In genomic region chr17:65332779-65333178, GRCh38 we compare ENCODE assay signal across 15 cellular contexts.
DNase-seq lines count a peak whose midpoint lies in the region; ATAC-seq and TF ChIP-seq lines count a peak whose summit lies in the region.
"Had no signal": no experiment of that assay in that cellular context is flagged by ENCODE, and none has a peak within 500 bp of the region (broad histone marks: within the 10 kb centered on the region; RNA-seq: fewer than 3 reads in every experiment).

No MANE protein-coding gene starts in this region.

- DNase-seq in activated CD4-positive, alpha-beta T cell treated with anti-CD3 and anti-CD28 coated beads, Interleukin-2, amount 10 ng/mL, durations not matched to agents 24 days and 14 days = peak; percentile 26
- DNase-seq in activated CD4-positive, alpha-beta T cell treated with anti-CD3 and anti-CD28 coated beads for 1 hour = no peak
- no peak for DNase-seq in H9
- DNase-seq in smooth muscle cell (lab: John Stamatoyannopoulos, UW; ENCODE audit: unreplicated experiment) = no peak
- no peak for DNase-seq in lower leg skin (ENCODE audit: low spot score in 2 of 2)
- no peak for DNase-seq in adrenal gland
- DNase-seq: 8988T; AML-193; CD8-positive, alpha-beta memory T cell; DMS53; GOT3 had no signal

- H2AK5ac ChIP-seq in H9 (ENCODE audit: insufficient read length, low read length) = no peak overlapping the region

- H3K4ac ChIP-seq in H9 (ENCODE audit: low read depth, low read length) = no peak overlapping the region

- H3K23ac ChIP-seq in H9 (ENCODE audit: insufficient read length, low read depth, low read length) = no peak overlapping the region

- no peak overlapping the region for H3K18ac ChIP-seq in H9 (ENCODE audit: insufficient read length, low read depth, low read length)

- H4K91ac ChIP-seq in H9 (ENCODE audit: insufficient read length, low read depth, low read length) = no peak overlapping the region

- H2BK5ac ChIP-seq in H9 (ENCODE audit: insufficient read length, low read length) = no peak overlapping the region

- H3K56ac ChIP-seq in H9 (ENCODE audit: insufficient read length, low read depth, low read length) = no peak overlapping the region

- H3F3A ChIP-seq in smooth muscle cell (ENCODE audit: low read depth) = no peaks in the 10 kb centered on the region

- no peak overlapping the region for H2BK20ac ChIP-seq in H9 (ENCODE audit: low read depth, low read length, poor library complexity, severe bottlenecking)

- H3K4me1 Mint-ChIP-seq in activated CD4-positive, alpha-beta T cell treated with anti-CD3 and anti-CD28 coated beads, Interleukin-2, amount 10 ng/mL, durations not matched to agents 24 days and 14 days = peaks cover 2% of the 10 kb centered on the region
- peaks cover 7 to 9% of the 10 kb centered on the region in 2 experiments for H3K4me1 Mint-ChIP-seq in H9
- peaks cover 4% of the 10 kb centered on the region for H3K4me1 Mint-ChIP-seq in activated T-helper 17 cell treated with anti-CD3 and anti-CD28 coated beads, Interleukin-2, amount 50 U/mL, for 72 hours
- H3K4me1 Mint-ChIP-seq: CD8-positive, alpha-beta memory T cell had no signal

- H3K9me3 ChIP-seq in H9 (ENCODE audit: control insufficient read depth, low read depth, low read length) (no peaks in the 10 kb centered on the region), smooth muscle cell (replicated peaks; ENCODE audit: low read depth) (no peaks in the 10 kb centered on the region), adrenal gland (replicated peaks in 1 of 3) (no peaks in the 10 kb centered on the region)

- no peak overlapping the region for H2BK15ac ChIP-seq in H9 (ENCODE audit: low read depth, low read length)

- no peak for TF ChIP-seq CTCF in H9 (conservative IDR thresholded peaks at IDR 0.05)
- no peak for TF ChIP-seq CTCF in smooth muscle cell (IDR thresholded peaks at IDR 0.05; ENCODE audit: borderline replicate concordance, insufficient read depth, poor library complexity, severe bottlenecking)
- no peak for TF ChIP-seq CTCF in lower leg skin (IDR thresholded peaks at IDR 0.05)
- TF ChIP-seq CTCF in adrenal gland (IDR thresholded peaks at IDR 0.05) = no peak

- H3K23me2 ChIP-seq in H9 (ENCODE audit: insufficient read length, low read depth, low read length, poor library complexity, severe bottlenecking) = no peaks in the 10 kb centered on the region

- H3K36me3 ChIP-seq in smooth muscle cell (ENCODE audit: low read depth) = no peaks in the 10 kb centered on the region
- no peaks in the 10 kb centered on the region for H3K36me3 ChIP-seq in adrenal gland (replicated peaks in 1 of 2)
- H3K36me3 ChIP-seq: BLaER1 had no signal

- no peaks in the 10 kb centered on the region for H3K27me3 ChIP-seq in H9 (ENCODE audit: insufficient read depth, low read length)
- no peaks in the 10 kb centered on the region for H3K27me3 ChIP-seq in smooth muscle cell (ENCODE audit: low read depth)
- no peaks in the 10 kb centered on the region for H3K27me3 ChIP-seq in adrenal gland
- H3K27me3 ChIP-seq: BLaER1 had no signal

- H3T11ph ChIP-seq in H9 (ENCODE audit: low read length) = no peak overlapping the region

- intact Hi-C loops in activated CD4-positive, alpha-beta T cell treated with anti-CD3 and anti-CD28 coated beads, Interleukin-2, amount 10 ng/mL, durations not matched to agents 24 days and 14 days (cut with micrococcal nuclease) = no loop called here
- intact Hi-C loops in lower leg skin (cut with DNase I; ENCODE audit: low total_unique reads) = no loop called here
- intact Hi-C loops in adrenal gland (cut with DNase I) = no loop called here

- WGBS in H9 (ENCODE audit: extremely low coverage, insufficient read length, low lambda C conversion rate) = no CpG with 5 or more reads among the region's 3 CpGs
- WGBS in smooth muscle cell (ENCODE audit: low lambda C conversion rate) = 64% methylated on average over 3 of the region's 3 CpGs
- WGBS in lower leg skin, 2 donors = 84 to 86% methylated on average over 3 of the region's 3 CpGs
- 67 to 70% (median 69%) methylated on average over 3 of the region's 3 CpGs for WGBS in adrenal gland, 4 donors

- H3K79me1 ChIP-seq in H9 (ENCODE audit: insufficient read depth, low read depth, low read length, poor library complexity, severe bottlenecking) = no peaks in the 10 kb centered on the region

- ATAC-seq in activated T-helper 17 cell treated with anti-CD3 and anti-CD28 coated beads, Interleukin-2, amount 50 U/mL, for 72 hours (replicated peaks) = peak; percentile 16
- no peak for ATAC-seq in GM18511 (IDR thresholded peaks at IDR 0.05; ENCODE audit: unreplicated experiment)

- no peak overlapping the region for H3K4me2 ChIP-seq in H9 (ENCODE audit: insufficient read depth, insufficient read length, low read length)
- H3K4me2 ChIP-seq in smooth muscle cell = no peak overlapping the region
- H3K4me2 ChIP-seq: BLaER1 had no signal

- no peak overlapping the region for H2AFZ ChIP-seq in H9 (ENCODE audit: low read length)
- no peak overlapping the region for H2AFZ ChIP-seq in smooth muscle cell (ENCODE audit: low read depth)

- H3K27ac Mint-ChIP-seq in activated CD4-positive, alpha-beta T cell treated with anti-CD3 and anti-CD28 coated beads, Interleukin-2, amount 10 ng/mL, durations not matched to agents 24 days and 14 days = no peak overlapping the region
- H3K27ac Mint-ChIP-seq in H9 = peak overlapping the region in 2 of 3 experiments; percentile 36 to 70; a peak in 1 of 7 replicates
- no peak overlapping the region for H3K27ac Mint-ChIP-seq in activated T-helper 17 cell treated with anti-CD3 and anti-CD28 coated beads, Interleukin-2, amount 50 U/mL, for 72 hours

- TF ChIP-seq POLR2A in lower leg skin (IDR thresholded peaks at IDR 0.05) (no peak), adrenal gland (IDR thresholded peaks at IDR 0.05) (no peak)

- no peak overlapping the region for H3K4me3 ChIP-seq in smooth muscle cell
- H3K4me3 ChIP-seq in lower leg skin (ENCODE audit: low read depth, poor library complexity, severe bottlenecking) = no peak overlapping the region
- no peak overlapping the region for H3K4me3 ChIP-seq in adrenal gland
- H3K4me3 ChIP-seq: BLaER1 had no signal

- peaks cover 8% of the 10 kb centered on the region for H3K9me3 Mint-ChIP-seq in activated CD4-positive, alpha-beta T cell treated with anti-CD3 and anti-CD28 coated beads, Interleukin-2, amount 10 ng/mL, durations not matched to agents 24 days and 14 days
- H3K9me3 Mint-ChIP-seq in H9 = peaks cover 7 to 8% of the 10 kb centered on the region in 2 experiments; a peak in 2 of 5 replicates
- H3K9me3 Mint-ChIP-seq in activated T-helper 17 cell treated with anti-CD3 and anti-CD28 coated beads, Interleukin-2, amount 50 U/mL, for 72 hours = peaks cover 5% of the 10 kb centered on the region

- H2BK12ac ChIP-seq in H9 (ENCODE audit: insufficient read length, low read depth, low read length) = no peak overlapping the region

- H3K9ac ChIP-seq in H9 (ENCODE audit: extremely low read depth, insufficient read length, low read length) = no peak overlapping the region
- no peak overlapping the region for H3K9ac ChIP-seq in smooth muscle cell (ENCODE audit: low read depth)
- H3K9ac ChIP-seq: BLaER1 had no signal

- H3K27me3 Mint-ChIP-seq in activated CD4-positive, alpha-beta T cell treated with anti-CD3 and anti-CD28 coated beads, Interleukin-2, amount 10 ng/mL, durations not matched to agents 24 days and 14 days = peaks cover 8% of the 10 kb centered on the region
- H3K27me3 Mint-ChIP-seq in H9 (ENCODE audit: low read depth) = no peaks in the 10 kb centered on the region
- peaks cover 18% of the 10 kb centered on the region for H3K27me3 Mint-ChIP-seq in activated T-helper 17 cell treated with anti-CD3 and anti-CD28 coated beads, Interleukin-2, amount 50 U/mL, for 72 hours

- H3K4me1 ChIP-seq in H9 (ENCODE audit: insufficient read depth, low read length) (no peaks in the 10 kb centered on the region; the same call in 1 of the 2 replicates), smooth muscle cell (ENCODE audit: low read depth) (no peaks in the 10 kb centered on the region), adrenal gland (replicated peaks in 1 of 2) (no peaks in the 10 kb centered on the region)
- H3K4me1 ChIP-seq: BLaER1 had no signal

- H4K5ac ChIP-seq in H9 (ENCODE audit: insufficient read length, low read depth, low read length) = no peak overlapping the region

- no peak overlapping the region for H3K14ac ChIP-seq in H9 (ENCODE audit: insufficient read depth, low read length)

- no peak overlapping the region for H2BK120ac ChIP-seq in H9 (ENCODE audit: low read depth, low read length, poor library complexity, severe bottlenecking)

- H3K79me2 ChIP-seq in H9 (ENCODE audit: insufficient read depth, low read length) (no peaks in the 10 kb centered on the region), smooth muscle cell (ENCODE audit: low read depth) (no peaks in the 10 kb centered on the region)

- no peak overlapping the region for H4K8ac ChIP-seq in H9 (replicated peaks; ENCODE audit: insufficient read length, low read depth, low read length)

- no peaks in the 10 kb centered on the region for H3K36me3 Mint-ChIP-seq in activated CD4-positive, alpha-beta T cell treated with anti-CD3 and anti-CD28 coated beads, Interleukin-2, amount 10 ng/mL, durations not matched to agents 24 days and 14 days (ENCODE audit: low read depth)
- H3K36me3 Mint-ChIP-seq in H9 (ENCODE audit: insufficient read depth in 1 of 3, low read depth in 3 of 3) = no peaks in the 10 kb centered on the region
- no peaks in the 10 kb centered on the region for H3K36me3 Mint-ChIP-seq in activated T-helper 17 cell treated with anti-CD3 and anti-CD28 coated beads, Interleukin-2, amount 50 U/mL, for 72 hours (ENCODE audit: low read depth)

- H3K27ac ChIP-seq in H9 (ENCODE audit: insufficient read length, low read depth, low read length) (no peak overlapping the region), smooth muscle cell (ENCODE audit: low read depth) (peak overlapping the region; percentile 79), adrenal gland (no peak overlapping the region)
- H3K27ac ChIP-seq: BLaER1, HL-60 had no signal

- H3K4me3 Mint-ChIP-seq in activated CD4-positive, alpha-beta T cell treated with anti-CD3 and anti-CD28 coated beads, Interleukin-2, amount 10 ng/mL, durations not matched to agents 24 days and 14 days = no peak overlapping the region
- H3K4me3 Mint-ChIP-seq in H9 = no peak overlapping the region
- H3K4me3 Mint-ChIP-seq in activated T-helper 17 cell treated with anti-CD3 and anti-CD28 coated beads, Interleukin-2, amount 50 U/mL, for 72 hours = no peak overlapping the region
- H3K4me3 Mint-ChIP-seq: CD8-positive, alpha-beta memory T cell had no signal

- H4K20me1 ChIP-seq in H9 (ENCODE audit: control insufficient read depth, insufficient read depth, insufficient read length) (no peaks in the 10 kb centered on the region), smooth muscle cell (ENCODE audit: low read depth) (no peaks in the 10 kb centered on the region)
- H4K20me1 ChIP-seq: BLaER1 had no signal

Comparison
In these comparisons a context has a peak if more than half of its experiments do, and no peak if none do; other contexts are left out.
1. H3K27ac Mint-ChIP-seq: peak in H9 (2 of 3); none in activated CD4-positive, alpha-beta T cell treated with anti-CD3 and anti-CD28 coated beads, Interleukin-2, amount 10 ng/mL, durations not matched to agents 24 days and 14 days (single experiment) and activated T-helper 17 cell treated with anti-CD3 and anti-CD28 coated beads, Interleukin-2, amount 50 U/mL, for 72 hours (single experiment).